ENCODE assay signal across 8 cellular contexts in the genomic region with DNA sequence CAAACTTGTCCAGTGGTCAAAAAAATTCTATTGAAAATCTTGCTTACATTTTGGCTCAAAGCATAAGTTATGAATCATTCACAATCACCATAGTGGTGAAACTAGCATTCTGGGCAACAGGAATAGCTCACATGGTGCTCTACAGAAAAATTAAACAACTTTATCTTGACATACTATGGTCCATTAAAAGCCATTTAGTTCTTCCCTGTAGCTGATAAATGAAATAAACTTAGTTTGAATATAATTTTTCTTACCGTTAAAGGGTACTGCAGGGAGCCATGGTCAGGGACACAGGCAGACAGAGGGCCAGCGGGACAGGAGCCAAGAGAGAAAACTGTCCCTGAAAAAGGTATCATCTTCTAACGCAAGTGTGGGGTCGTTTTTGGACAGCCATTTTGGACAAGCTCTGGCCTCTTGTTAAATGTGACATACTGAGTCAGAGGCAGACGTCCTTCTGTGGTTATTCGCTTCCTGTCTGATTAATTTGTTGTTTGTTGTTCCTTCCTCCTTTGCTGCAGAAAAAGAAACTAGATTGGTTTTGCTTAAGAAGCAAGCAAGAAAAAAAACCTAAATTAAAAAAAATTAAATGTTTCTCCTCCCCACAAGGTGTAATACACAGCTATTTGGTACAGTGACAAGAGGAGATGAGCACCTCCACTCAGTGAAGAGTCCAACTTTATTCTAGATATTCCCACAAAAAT. TPM values are rescaled to one million over a fixed set of nuclear protein-coding genes. Genes with fewer than 3 reads are reported as not detected.
DNase-seq lines count a peak whose midpoint lies in the region; ATAC-seq and TF ChIP-seq lines count a peak whose summit lies in the region.

WIPF1 (minus strand) TSS at position 458 of the 701 bp plus-strand sequence. CDS start 12,231 bp downstream, outside the sequence.

- H3K27ac ChIP-seq in stomach: peak within 1 kb of the TSS; percentile 13 to 87 (median 73)

- peaks cover 4 to 69% (median 19%) of the 10 kb centered on the region in 4 donors for H3K4me1 ChIP-seq in stomach

- in situ Hi-C loops in G401 (cut with HindIII; ENCODE audit: low sequenced_read_pairs): no loop called here

- H3K4me1 Mint-ChIP-seq in HFFc6 (ENCODE audit: low read depth): peaks cover 63% of the 10 kb centered on the region
- H3K4me1 Mint-ChIP-seq in activated naive CD4-positive, alpha-beta T cell treated with anti-CD3 and anti-CD28 coated beads, Interleukin-2, amount 50 U/mL, for 24 hours: peaks cover 73% of the 10 kb centered on the region

- peaks cover 9% of the 10 kb centered on the region for H3K36me3 Mint-ChIP-seq in HFFc6 (ENCODE audit: low read depth)
- H3K36me3 Mint-ChIP-seq in activated naive CD4-positive, alpha-beta T cell treated with anti-CD3 and anti-CD28 coated beads, Interleukin-2, amount 50 U/mL, for 24 hours: peaks cover 5% of the 10 kb centered on the region

- H3K27ac Mint-ChIP-seq in HFFc6: peak within 1 kb of the TSS; percentile 98
- H3K27ac Mint-ChIP-seq in activated naive CD4-positive, alpha-beta T cell treated with anti-CD3 and anti-CD28 coated beads, Interleukin-2, amount 50 U/mL, for 24 hours: peak within 1 kb of the TSS; percentile 99

- intact Hi-C loops in left ventricle myocardium superior (cut with micrococcal nuclease) (no loop called here), stomach (cut with DNase I; ENCODE audit: low total_unique reads) (no loop called here)

- no peaks in the 10 kb centered on the region for H3K36me3 ChIP-seq in stomach

- peaks cover 2% of the 10 kb centered on the region for H3K27me3 Mint-ChIP-seq in HFFc6 (ENCODE audit: insufficient read depth)
- no peaks in the 10 kb centered on the region for H3K27me3 Mint-ChIP-seq in activated naive CD4-positive, alpha-beta T cell treated with anti-CD3 and anti-CD28 coated beads, Interleukin-2, amount 50 U/mL, for 24 hours

- no peak for TF ChIP-seq EP300 in stomach (IDR thresholded peaks at IDR 0.05)

- TF ChIP-seq POLR2A in stomach (IDR thresholded peaks at IDR 0.05): no peak

- H3K4me3 Mint-ChIP-seq in HFFc6: peak within 1 kb of the TSS; percentile 68
- peak within 1 kb of the TSS; percentile 92 for H3K4me3 Mint-ChIP-seq in activated naive CD4-positive, alpha-beta T cell treated with anti-CD3 and anti-CD28 coated beads, Interleukin-2, amount 50 U/mL, for 24 hours

- TF ChIP-seq CTCF in HFFc6 (IDR thresholded peaks at IDR 0.05) (no peak), stomach (IDR thresholded peaks at IDR 0.05) (no peak)

- H3K4me3 ChIP-seq in stomach: peak within 1 kb of the TSS; percentile 1 to 33 (median 20)

- H3K9me3 Mint-ChIP-seq in HFFc6: no peaks in the 10 kb centered on the region
- H3K9me3 Mint-ChIP-seq in activated naive CD4-positive, alpha-beta T cell treated with anti-CD3 and anti-CD28 coated beads, Interleukin-2, amount 50 U/mL, for 24 hours: no peaks in the 10 kb centered on the region

- ATAC-seq in GM18502 (IDR thresholded peaks at IDR 0.05; ENCODE audit: poor library complexity, unreplicated experiment) (peak; percentile 53), left ventricle myocardium superior (peak; percentile 43)

- 43 to 60% (median 57%) methylated on average over 6 of the region's 6 CpGs for WGBS in stomach, 5 donors

- no peaks in the 10 kb centered on the region for H3K27me3 ChIP-seq in stomach

- DNase-seq in HFFc6 (peak; percentile 65), NOMO-1 (lab: John Stamatoyannopoulos, UW; ENCODE audit: unreplicated experiment in 2 of 2) (peak; percentile 71 to 91), left ventricle myocardium superior (no peak), stomach (no peak), G401 (ENCODE audit: low spot score) (no peak), NCI-H146 treated with DMSO at 0.1 percent for 48 hours (lab: John Stamatoyannopoulos, UW; ENCODE audit: unreplicated experiment) (no peak)

- no peaks in the 10 kb centered on the region for H3K9me3 ChIP-seq in stomach

RNA-seq across cellular contexts. Expression of gene WIPF1, which starts in this region (rescaled TPM):
- 10 to 100 TPM; 33.0 to 41.7 (median 38.5) TPM for total RNA-seq in HFFc6 (2021; fragmentation: NEBNext Ultra II Directional; extraction: Animal tissue kit (Norgen Biotek cat#: 25700))
- 15.2 TPM for total RNA-seq in left ventricle myocardium superior
- 10 to 100 TPM in 4 of 5 donors, 1 to 10 TPM in 1; 9.4 to 43.8 (median 28.3) TPM for total RNA-seq in stomach
- polyA plus RNA-seq in stomach: 10 to 100 TPM in 2 of 3 donors, 1 to 10 TPM in 1; 8.8 to 22.3 (median 21.7) TPM
- total RNA-seq in G401 (2014; rRNA removed; shearing (Covaris generic)): not detected in 2 replicates

Comparison
In these comparisons a context has a peak if more than half of its experiments do, and no peak if none do; other contexts are left out.
1. RNA of gene WIPF1 (total RNA-seq): 33.0 to 41.7 TPM in HFFc6, 9.4 to 43.8 TPM in stomach and 15.2 TPM in left ventricle myocardium superior (single experiment); not detected in G401; every median in the first group is over 10 times any median in the second.
2. DNase-seq: peak in HFFc6 (single experiment) and NOMO-1 (2 of 2); none in left ventricle myocardium superior (single experiment), stomach (single experiment), G401 (single experiment) and NCI-H146 treated with DMSO at 0.1 percent for 48 hours (single experiment).